ENCODE assay signal across 1 cellular context in the genomic region with DNA sequence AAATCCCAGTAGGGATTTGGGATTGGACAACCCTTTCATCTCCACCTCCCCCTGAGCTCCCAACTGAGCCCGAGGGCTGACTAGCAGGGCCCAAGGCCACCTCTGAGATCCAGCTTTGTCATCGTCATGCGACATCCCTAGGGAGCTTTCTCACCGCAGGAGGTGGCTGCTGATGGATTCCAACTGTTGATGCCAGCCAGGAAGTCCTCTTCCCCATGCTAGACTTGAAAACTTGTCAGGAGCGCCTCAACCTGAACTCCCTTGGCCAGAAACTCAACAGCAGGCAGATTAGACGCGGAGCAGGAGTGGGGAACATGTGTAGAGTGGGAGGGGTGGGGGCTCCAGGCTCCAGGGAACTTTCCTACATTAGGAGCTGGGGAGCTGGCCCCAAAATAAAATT.
TF ChIP-seq lines count a peak whose summit lies in the region.

No MANE protein-coding gene starts in this region.

TF ChIP-seq in HEK293, 187 proteins besides CTCF, POLR2A, EP300 and RAD21 (continued from another document):
- TF ChIP-seq, protein P1, sequence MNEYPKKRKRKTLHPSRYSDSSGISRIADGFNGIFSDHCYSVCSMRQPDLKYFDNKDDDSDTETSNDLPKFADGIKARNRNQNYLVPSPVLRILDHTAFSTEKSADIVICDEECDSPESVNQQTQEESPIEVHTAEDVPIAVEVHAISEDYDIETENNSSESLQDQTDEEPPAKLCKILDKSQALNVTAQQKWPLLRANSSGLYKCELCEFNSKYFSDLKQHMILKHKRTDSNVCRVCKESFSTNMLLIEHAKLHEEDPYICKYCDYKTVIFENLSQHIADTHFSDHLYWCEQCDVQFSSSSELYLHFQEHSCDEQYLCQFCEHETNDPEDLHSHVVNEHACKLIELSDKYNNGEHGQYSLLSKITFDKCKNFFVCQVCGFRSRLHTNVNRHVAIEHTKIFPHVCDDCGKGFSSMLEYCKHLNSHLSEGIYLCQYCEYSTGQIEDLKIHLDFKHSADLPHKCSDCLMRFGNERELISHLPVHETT (tag by site-specific recombination; IDR thresholded peaks at IDR 0.05) = no peak
